In the genomic region with DNA sequence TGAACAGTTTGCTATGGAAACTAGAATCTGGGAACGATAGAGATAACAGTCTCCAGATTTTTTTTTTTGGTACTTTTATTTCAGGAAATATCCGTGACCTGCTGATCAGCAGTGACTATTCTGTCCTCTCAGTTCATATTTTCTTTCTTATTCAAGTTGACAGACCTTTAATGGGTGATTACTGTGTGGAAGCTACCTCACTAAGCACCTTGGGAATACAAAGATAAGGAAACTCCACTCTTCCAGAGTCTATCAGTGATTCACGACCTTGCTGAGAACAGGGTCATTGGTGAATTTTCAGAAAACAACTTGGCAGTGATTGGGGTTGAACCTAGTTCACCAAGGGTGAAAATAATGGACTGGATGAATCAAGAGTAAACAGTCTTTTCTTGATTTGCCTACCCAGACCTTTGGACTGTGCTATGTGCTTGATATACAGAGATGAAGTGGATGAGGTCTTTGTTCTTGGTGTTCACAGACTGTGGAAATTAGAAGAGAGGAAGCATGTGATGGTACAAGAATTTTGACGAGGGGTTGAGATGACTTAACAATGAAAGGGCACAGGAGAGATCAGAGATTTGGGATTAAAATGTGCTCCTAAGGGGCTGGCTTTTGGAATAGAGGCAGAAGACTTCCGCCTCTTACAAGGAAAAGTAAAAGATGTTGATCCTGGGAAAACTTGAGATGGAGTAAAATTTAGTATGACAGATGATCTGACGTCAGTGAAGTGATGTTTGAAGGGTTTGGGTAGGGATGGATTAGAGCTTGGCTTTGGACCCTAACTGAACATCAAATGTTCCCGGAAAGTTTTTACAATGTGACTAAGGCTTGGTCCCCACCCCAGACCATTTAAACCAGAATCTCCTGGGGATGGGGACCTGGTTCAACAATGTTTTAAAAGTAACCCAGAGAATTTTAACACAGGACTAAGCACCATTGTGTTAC, we compare ENCODE assay signal across 1 cellular context.
TF ChIP-seq lines count a peak whose summit lies in the region.

No MANE protein-coding gene starts in this region.

TF ChIP-seq in HCT116, 20 proteins besides CTCF, POLR2A, EP300 and RAD21 (continued from another document):
- no peak for TF ChIP-seq REST (IDR thresholded peaks at IDR 0.05; ENCODE audit: low read depth)
- TF ChIP-seq JUND (IDR thresholded peaks at IDR 0.05) = no peak
- TF ChIP-seq SIN3A (IDR thresholded peaks at IDR 0.05; ENCODE audit: low read depth) = no peak
- no peak for TF ChIP-seq CBX3 (IDR thresholded peaks at IDR 0.05; ENCODE audit: low read depth)
- no peak for TF ChIP-seq SRF (IDR thresholded peaks at IDR 0.05; ENCODE audit: low read depth)
- TF ChIP-seq POLR2AphosphoS5 (IDR thresholded peaks at IDR 0.05; ENCODE audit: low read depth, low read length) = no peak
- no peak for TF ChIP-seq YY1 (IDR thresholded peaks at IDR 0.05; ENCODE audit: extremely low read depth, insufficient replicate concordance, low read depth, low read length)
- no peak for TF ChIP-seq MAX (IDR thresholded peaks at IDR 0.05)
- no peak for TF ChIP-seq EGR1 (IDR thresholded peaks at IDR 0.05; ENCODE audit: low read depth)
